19 cellular contexts compared by ENCODE assay signal in the genomic region with DNA sequence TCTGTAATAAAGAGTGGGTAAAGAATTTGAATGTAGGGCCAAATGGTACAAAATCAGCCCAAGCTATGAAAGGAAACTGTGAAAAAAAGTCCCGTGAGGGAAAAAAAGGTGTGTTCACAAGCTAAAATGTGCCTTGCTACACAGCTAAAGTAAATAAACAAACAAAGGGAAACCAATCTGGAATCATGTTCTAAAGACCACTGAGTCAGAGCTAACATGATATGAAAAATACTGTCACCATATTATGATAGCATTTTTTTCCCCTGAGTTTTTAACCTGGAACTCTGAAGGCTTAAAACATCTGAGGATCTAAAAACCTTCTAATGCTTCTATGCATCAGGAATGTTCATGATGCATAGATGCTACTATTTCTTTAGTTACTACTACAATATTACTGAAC. TPM values are rescaled to one million over a fixed set of nuclear protein-coding genes. Genes with fewer than 3 reads are reported as not detected.
A peak's percentile ranks its signal among the peaks of the same experiment; 100 is the strongest.
DNase-seq lines count a peak whose midpoint lies in the region; ATAC-seq, FAIRE-seq and TF ChIP-seq lines count a peak whose summit lies in the region.
"Had no signal": no experiment of that assay in that cellular context is flagged by ENCODE, and none has a peak within 500 bp of the region (broad histone marks: within the 10 kb centered on the region; RNA-seq: fewer than 3 reads in every experiment).

No MANE protein-coding gene starts in this region.

- H3K27me3 ChIP-seq in astrocyte (ENCODE audit: insufficient read depth, low read length): no peaks in the 10 kb centered on the region
- H3K27me3 ChIP-seq: BLaER1 had no signal

- no peak overlapping the region for H3K4me3 ChIP-seq in astrocyte (ENCODE audit: insufficient read depth, low read depth, low read length)
- H3K4me3 ChIP-seq: BLaER1 had no signal

- H3K9me3 ChIP-seq in astrocyte (ENCODE audit: insufficient read depth, low read depth, low read length): no peaks in the 10 kb centered on the region
- H3K9me3 ChIP-seq: BLaER1, Caco-2 had no signal

- no peaks in the 10 kb centered on the region for H3K9me3 Mint-ChIP-seq in astrocyte (ENCODE audit: unreplicated experiment)
- H3K9me3 Mint-ChIP-seq: CD8-positive, alpha-beta memory T cell had no signal

- TF ChIP-seq CTCF in astrocyte (IDR thresholded peaks at IDR 0.05; ENCODE audit: insufficient read depth, low read depth, low read length): no peak

- no peaks in the 10 kb centered on the region for H3K36me3 ChIP-seq in astrocyte (ENCODE audit: insufficient read depth, low read length)
- H3K36me3 ChIP-seq: BLaER1 had no signal

- H3K4me2 ChIP-seq in astrocyte (ENCODE audit: low read length): peak overlapping the region; percentile 17
- H3K4me2 ChIP-seq: BLaER1 had no signal

- no peak overlapping the region for H3K9ac ChIP-seq in astrocyte (ENCODE audit: low read length)
- H3K9ac ChIP-seq: BLaER1 had no signal

- H3K79me2 ChIP-seq in astrocyte (ENCODE audit: insufficient read depth, low read length): no peaks in the 10 kb centered on the region

- intact Hi-C loops in sciatic nerve (cut with DNase I): no loop called here

- ATAC-seq in sciatic nerve: no peak
- no peak for ATAC-seq in activated CD4-positive, CD25-positive, alpha-beta regulatory T cell treated with anti-CD3 and anti-CD28 coated beads, Interleukin-2, amount 50 U/mL, for 24 hours
- ATAC-seq: HCT116, HepG2 had no signal

- H3K27me3 Mint-ChIP-seq in astrocyte (ENCODE audit: low read depth, unreplicated experiment): no peaks in the 10 kb centered on the region

- no peaks in the 10 kb centered on the region for H3K4me1 ChIP-seq in astrocyte (ENCODE audit: insufficient read depth, low read length)
- H3K4me1 ChIP-seq: Caco-2 had no signal

- peak; percentile 58 for FAIRE-seq in astrocyte (lab: Jason Lieb, UNC)
- FAIRE-seq: G401.6, GM12891, H1, HepG2, HTR-8/SVneo had no signal

- H2AFZ ChIP-seq in astrocyte (ENCODE audit: low read depth, low read length): no peak overlapping the region

- peak; percentile 7 for DNase-seq in DMS53 (lab: John Stamatoyannopoulos, UW)
- DNase-seq in DMS53 treated with DMSO at 0.1 percent for 48 hours (lab: John Stamatoyannopoulos, UW; ENCODE audit: unreplicated experiment): no peak
- peak; percentile 8 for DNase-seq in astrocyte (ENCODE audit: low read depth)
- peak; percentile 56 for DNase-seq in iris pigment epithelial cell (ENCODE audit: low read depth)
- DNase-seq in sciatic nerve (ENCODE audit: low spot score): no peak
- no peak for DNase-seq in amniotic stem cell (lab: John Stamatoyannopoulos, UW)
- DNase-seq: AML-193; Caco-2; CD8-positive, alpha-beta memory T cell; DMS79 had no signal

- no peaks in the 10 kb centered on the region for H4K20me1 ChIP-seq in astrocyte (ENCODE audit: insufficient read depth, low read length)
- H4K20me1 ChIP-seq: BLaER1 had no signal

- H3K27ac Mint-ChIP-seq in astrocyte (ENCODE audit: unreplicated experiment): no peak overlapping the region
- H3K27ac Mint-ChIP-seq: CD8-positive, alpha-beta memory T cell had no signal

- no peak overlapping the region for H3K27ac ChIP-seq in astrocyte (ENCODE audit: low read depth, low read length)
- H3K27ac ChIP-seq: 22Rv1, BLaER1 had no signal

- H3K36me3 Mint-ChIP-seq in astrocyte (ENCODE audit: low read depth, unreplicated experiment): no peaks in the 10 kb centered on the region
- H3K36me3 Mint-ChIP-seq: CD8-positive, alpha-beta memory T cell had no signal

- H3K4me3 Mint-ChIP-seq in astrocyte (ENCODE audit: unreplicated experiment): no peak overlapping the region
- H3K4me3 Mint-ChIP-seq: CD8-positive, alpha-beta memory T cell had no signal

- H3K4me1 Mint-ChIP-seq in astrocyte (ENCODE audit: low read depth, unreplicated experiment): no peaks in the 10 kb centered on the region
- H3K4me1 Mint-ChIP-seq: CD8-positive, alpha-beta memory T cell had no signal

RNA-seq across cellular contexts. Expression of gene SCN1A, which starts 58.8 kb away (rescaled TPM):
- total RNA-seq in astrocyte (not detected in 2 replicates), sciatic nerve (not detected)
- total RNA-seq: Caco-2; CD8-positive, alpha-beta memory T cell had no signal

Comparison
In these comparisons a context has a peak if more than half of its experiments do, and no peak if none do; other contexts are left out.
1. DNase-seq: peak in DMS53 (single experiment), astrocyte (single experiment) and iris pigment epithelial cell (single experiment); none in DMS53 treated with DMSO at 0.1 percent for 48 hours (single experiment), sciatic nerve (single experiment) and amniotic stem cell (single experiment).